Comparison of ENCODE assay signal across 17 cellular contexts in the genomic region with DNA sequence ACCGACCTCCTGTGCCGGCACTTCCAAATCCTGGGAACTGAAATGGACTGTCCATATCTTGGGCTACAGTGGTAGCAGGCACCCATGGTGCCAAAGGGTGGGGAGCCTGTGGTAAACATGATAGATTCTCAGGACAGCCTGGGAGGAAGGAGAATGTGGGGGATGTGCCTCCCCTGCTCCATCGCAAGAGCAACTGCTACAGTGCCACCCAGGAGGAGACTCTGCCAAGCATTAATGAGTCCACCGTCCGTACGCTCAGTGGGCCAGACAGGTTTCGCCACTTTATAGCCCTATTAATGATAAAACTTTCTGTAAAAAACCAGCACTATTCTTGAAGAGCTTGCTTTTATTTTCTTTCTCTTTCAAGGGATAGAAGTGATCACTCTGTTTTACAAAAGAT.
"Had no signal": no experiment of that assay in that cellular context is flagged by ENCODE, and none has a peak within 500 bp of the region (broad histone marks: within the 10 kb centered on the region; RNA-seq: fewer than 3 reads in every experiment).

No MANE protein-coding gene starts in this region.

- H3K4me3 ChIP-seq: body of pancreas, colonic mucosa, esophagus muscularis mucosa, pancreas, sigmoid colon had no signal

- H3K9me3 ChIP-seq: body of pancreas, colonic mucosa, esophagus muscularis mucosa, pancreas, sigmoid colon had no signal

- H3K27ac ChIP-seq: body of pancreas, colonic mucosa, esophagus muscularis mucosa, pancreas, sigmoid colon had no signal

- H3K27me3 ChIP-seq: body of pancreas, colonic mucosa, esophagus muscularis mucosa, pancreas, sigmoid colon had no signal

- DNase-seq: activated CD4-positive, alpha-beta memory T cell treated with anti-CD3 and anti-CD28 coated beads, Interleukin-2, amount 10 ng/mL, durations not matched to agents 7 days and 5 days; activated CD4-positive, alpha-beta T cell treated with anti-CD3 and anti-CD28 coated beads for 4 hours; activated effector memory CD4-positive, alpha-beta T cell treated with Interleukin-2 at 50 U/mL for 16 hours; activated naive CD4-positive, alpha-beta T cell treated with anti-CD3 and anti-CD28 coated beads, Interleukin-2, amount 50 U/mL, for 16 hours; activated T-cell treated with anti-CD3 and anti-CD28 coated beads, Interleukin-2, amount 50 U/mL, for 4 hours; amniotic stem cell; body of pancreas; central memory CD4-positive, alpha-beta T cell; colonic mucosa; hypothalamus; kidney glomerular epithelial cell; pancreas; sigmoid colon; T-cell; T-helper 9 cell had no signal

- H3K36me3 ChIP-seq: colonic mucosa, esophagus muscularis mucosa, pancreas, sigmoid colon had no signal

- ATAC-seq: activated T-cell treated with anti-CD3 and anti-CD28 coated beads, Interleukin-2, amount 50 U/mL, for 4 hours; body of pancreas; stimulated activated effector memory CD8-positive, alpha-beta T cell treated with anti-CD3 and anti-CD28 coated beads, Interleukin-12 subunit alpha, Interleukin-12 subunit beta, amount 100 ng/mL, for 72 hours; T-cell had no signal

- H3K4me1 ChIP-seq: body of pancreas, colonic mucosa, pancreas, sigmoid colon had no signal
